In genomic region chr1:36163426-36163825, GRCh38 we compare ENCODE assay signal across 15 cellular contexts. TPM values are rescaled to one million over a fixed set of nuclear protein-coding genes. Genes with fewer than 3 reads are reported as not detected.
DNase-seq lines count a peak whose midpoint lies in the region; ATAC-seq and TF ChIP-seq lines count a peak whose summit lies in the region.
"Had no signal": no experiment of that assay in that cellular context is flagged by ENCODE, and none has a peak within 500 bp of the region (broad histone marks: within the 10 kb centered on the region; RNA-seq: fewer than 3 reads in every experiment).

No MANE protein-coding gene starts in this region.

- intact Hi-C loops in upper lobe of right lung (cut with DNase I) = no loop called here

- no peak for DNase-seq in stimulated activated naive CD8-positive, alpha-beta T cell treated with anti-CD3 and anti-CD28 coated beads, Interleukin-15, amount 100 ng/mL, for 72 hours
- DNase-seq in naive B cell (no peak), upper lobe of right lung (no peak), iPS-NIHi7 (ENCODE audit: extremely low spot score) (no peak)
- DNase-seq: central memory CD4-positive, alpha-beta T cell; H7; NCI-H2081 treated with DMSO at 0.1 percent for 48 hours; NCI-H774; SJCRH30; stimulated activated naive CD4-positive, alpha-beta T cell treated with Interleukin-2 at 50 U/mL for 16 hours; WERI-Rb-1 had no signal

- H3K27me3 ChIP-seq in upper lobe of right lung = no peaks in the 10 kb centered on the region
- H3K27me3 ChIP-seq: SJCRH30 had no signal

- H3K27ac Mint-ChIP-seq in stimulated activated naive CD8-positive, alpha-beta T cell treated with anti-CD3 and anti-CD28 coated beads, Interleukin-15, Interleukin-2, amounts not matched to agents 100 ng/mL and 50 ng/mL, for 24 hours = peak overlapping the region; percentile 81
- H3K27ac Mint-ChIP-seq in stimulated activated naive CD8-positive, alpha-beta T cell treated with anti-CD3 and anti-CD28 coated beads, Interleukin-15, amount 100 ng/mL, for 72 hours = no peak overlapping the region
- H3K27ac Mint-ChIP-seq in brain (peak overlapping the region in 4 of 5 experiments; percentile 52 to 94 (median 89)), naive B cell (peak overlapping the region in 4 of 6 donors; percentile 82 to 98 (median 93))

- H3K27ac ChIP-seq in upper lobe of right lung = peak overlapping the region; percentile 19
- H3K27ac ChIP-seq: SJCRH30, WERI-Rb-1 had no signal

- H3K4me3 Mint-ChIP-seq in stimulated activated naive CD8-positive, alpha-beta T cell treated with anti-CD3 and anti-CD28 coated beads, Interleukin-15, Interleukin-2, amounts not matched to agents 100 ng/mL and 50 ng/mL, for 24 hours = no peak overlapping the region
- H3K4me3 Mint-ChIP-seq in stimulated activated naive CD8-positive, alpha-beta T cell treated with anti-CD3 and anti-CD28 coated beads, Interleukin-15, amount 100 ng/mL, for 72 hours = no peak overlapping the region
- H3K4me3 Mint-ChIP-seq in brain (peak overlapping the region in 2 of 5 experiments; percentile 17 to 63), naive B cell (no peak overlapping the region)

- H3K4me1 ChIP-seq in upper lobe of right lung = peaks cover 68% of the 10 kb centered on the region

- H3K9me3 Mint-ChIP-seq in stimulated activated naive CD8-positive, alpha-beta T cell treated with anti-CD3 and anti-CD28 coated beads, Interleukin-15, Interleukin-2, amounts not matched to agents 100 ng/mL and 50 ng/mL, for 24 hours = no peaks in the 10 kb centered on the region
- H3K9me3 Mint-ChIP-seq in stimulated activated naive CD8-positive, alpha-beta T cell treated with anti-CD3 and anti-CD28 coated beads, Interleukin-15, amount 100 ng/mL, for 72 hours = no peaks in the 10 kb centered on the region
- H3K9me3 Mint-ChIP-seq in brain = no peaks in the 10 kb centered on the region
- peaks cover 0 to 4% (median 0%) of the 10 kb centered on the region in 7 donors for H3K9me3 Mint-ChIP-seq in naive B cell

- no peaks in the 10 kb centered on the region for H3K27me3 Mint-ChIP-seq in stimulated activated naive CD8-positive, alpha-beta T cell treated with anti-CD3 and anti-CD28 coated beads, Interleukin-15, Interleukin-2, amounts not matched to agents 100 ng/mL and 50 ng/mL, for 24 hours
- H3K27me3 Mint-ChIP-seq in stimulated activated naive CD8-positive, alpha-beta T cell treated with anti-CD3 and anti-CD28 coated beads, Interleukin-15, amount 100 ng/mL, for 72 hours = no peaks in the 10 kb centered on the region
- H3K27me3 Mint-ChIP-seq in brain (no peaks in the 10 kb centered on the region), naive B cell (no peaks in the 10 kb centered on the region)

- ATAC-seq in stimulated activated naive CD8-positive, alpha-beta T cell treated with anti-CD3 and anti-CD28 coated beads, Interleukin-15, amount 100 ng/mL, for 72 hours = no peak
- ATAC-seq in naive B cell (ENCODE audit: low read depth in 2 of 2) = no peak
- no peak for ATAC-seq in upper lobe of right lung
- ATAC-seq in GM19351 (IDR thresholded peaks at IDR 0.05; ENCODE audit: unreplicated experiment) = no peak
- no peak for ATAC-seq in HG02642 (IDR thresholded peaks at IDR 0.05; ENCODE audit: poor library complexity, unreplicated experiment)

- H3K4me1 Mint-ChIP-seq in stimulated activated naive CD8-positive, alpha-beta T cell treated with anti-CD3 and anti-CD28 coated beads, Interleukin-15, Interleukin-2, amounts not matched to agents 100 ng/mL and 50 ng/mL, for 24 hours (ENCODE audit: low read depth) = peaks cover 77% of the 10 kb centered on the region
- H3K4me1 Mint-ChIP-seq in stimulated activated naive CD8-positive, alpha-beta T cell treated with anti-CD3 and anti-CD28 coated beads, Interleukin-15, amount 100 ng/mL, for 72 hours = peaks cover 73% of the 10 kb centered on the region
- H3K4me1 Mint-ChIP-seq in brain = peaks cover 69% of the 10 kb centered on the region
- peaks cover 56 to 65% (median 58%) of the 10 kb centered on the region in 3 donors for H3K4me1 Mint-ChIP-seq in naive B cell

- peaks cover 56% of the 10 kb centered on the region for H3K36me3 Mint-ChIP-seq in stimulated activated naive CD8-positive, alpha-beta T cell treated with anti-CD3 and anti-CD28 coated beads, Interleukin-15, Interleukin-2, amounts not matched to agents 100 ng/mL and 50 ng/mL, for 24 hours (ENCODE audit: low read depth)
- H3K36me3 Mint-ChIP-seq in brain (peaks cover 22% of the 10 kb centered on the region), naive B cell (peaks cover 6 to 10% of the 10 kb centered on the region in 2 donors)

- peaks cover 11% of the 10 kb centered on the region for H3K36me3 ChIP-seq in upper lobe of right lung

- H3K4me3 ChIP-seq in upper lobe of right lung = no peak overlapping the region
- H3K4me3 ChIP-seq: SJCRH30 had no signal

- TF ChIP-seq CTCF in brain (conservative IDR thresholded peaks at IDR 0.05) = no peak
- TF ChIP-seq CTCF in upper lobe of right lung (IDR thresholded peaks at IDR 0.05) = no peak

- no peaks in the 10 kb centered on the region for H3K9me3 ChIP-seq in upper lobe of right lung
- H3K9me3 ChIP-seq: SJCRH30 had no signal

RNA-seq across cellular contexts. Expression of gene MAP7D1, which starts 7.5 kb away (rescaled TPM):
- polyA plus RNA-seq in brain (ENCODE audit: insufficient read depth, low read depth, low replicate concordance) (244 TPM), naive B cell (ENCODE audit: low read depth in 6 of 6) (10 to 100 TPM in 1 of 6 donors, 1 to 10 TPM in 5; 2.6 to 12.5 (median 5.3) TPM)
- 114 TPM for total RNA-seq in upper lobe of right lung

RNA-seq across cellular contexts. Expression of gene TRAPPC3, which starts 14.1 kb away (rescaled TPM):
- 105 TPM for polyA plus RNA-seq in brain (ENCODE audit: insufficient read depth, low read depth, low replicate concordance)
- polyA plus RNA-seq in naive B cell (ENCODE audit: low read depth in 6 of 6) = 100 to 1,000 TPM; 103 to 185 (median 109) TPM
- total RNA-seq in upper lobe of right lung = 63.1 TPM

RNA-seq across cellular contexts. Expression of gene COL8A2, which starts 38.4 kb away (rescaled TPM):
- polyA plus RNA-seq in brain (ENCODE audit: insufficient read depth, low read depth, low replicate concordance) = 1.8 TPM
- under 1 TPM in 3 of 6 donors, not detected in 3; 0.10 to 0.25 (median 0.19) TPM for polyA plus RNA-seq in naive B cell (ENCODE audit: low read depth in 6 of 6)
- 16.2 TPM for total RNA-seq in upper lobe of right lung

Comparison
In these comparisons a context has a peak if more than half of its experiments do, and no peak if none do; other contexts are left out.
1. H3K27ac Mint-ChIP-seq: peak in stimulated activated naive CD8-positive, alpha-beta T cell treated with anti-CD3 and anti-CD28 coated beads, Interleukin-15, Interleukin-2, amounts not matched to agents 100 ng/mL and 50 ng/mL, for 24 hours (single experiment), brain (4 of 5) and naive B cell (4 of 6); none in stimulated activated naive CD8-positive, alpha-beta T cell treated with anti-CD3 and anti-CD28 coated beads, Interleukin-15, amount 100 ng/mL, for 72 hours (0 of 2).
2. RNA of gene MAP7D1, which starts 7.5 kb away (polyA plus RNA-seq): 244 TPM in brain (single experiment); 2.6 to 12.5 TPM in naive B cell; every median in the first group is over 10 times any median in the second.